Comparison of ENCODE assay signal across 12 cellular contexts in genomic region chr2:96547203-96547641, GRCh38. TPM values are rescaled to one million over a fixed set of nuclear protein-coding genes. Genes with fewer than 3 reads are reported as not detected.
A peak's percentile ranks its signal among the peaks of the same experiment; 100 is the strongest.
DNase-seq lines count a peak whose midpoint lies in the region; ATAC-seq, FAIRE-seq and TF ChIP-seq lines count a peak whose summit lies in the region.
"Had no signal": no experiment of that assay in that cellular context is flagged by ENCODE, and none has a peak within 500 bp of the region (broad histone marks: within the 10 kb centered on the region; RNA-seq: fewer than 3 reads in every experiment).

No MANE protein-coding gene starts in this region.

- no peak overlapping the region for H3K27ac ChIP-seq in CD4-positive, alpha-beta memory T cell (ENCODE audit: low read depth, low read length)
- no peak overlapping the region for H3K27ac ChIP-seq in ovary
- H3K27ac ChIP-seq: uterus had no signal

- peaks cover 37 to 57% (median 48%) of the 10 kb centered on the region in 4 donors for H3K4me1 Mint-ChIP-seq in CD4-positive, alpha-beta memory T cell
- H3K4me1 Mint-ChIP-seq in central memory CD8-positive, alpha-beta T cell, result peaks cover 47% of the 10 kb centered on the region
- H3K4me1 Mint-ChIP-seq in natural killer cell, result peaks cover 59 to 64% of the 10 kb centered on the region in 2 donors

- peaks cover 31 to 59% of the 10 kb centered on the region in 2 donors for H3K36me3 Mint-ChIP-seq in CD4-positive, alpha-beta memory T cell
- peaks cover 53% of the 10 kb centered on the region for H3K36me3 Mint-ChIP-seq in central memory CD8-positive, alpha-beta T cell (ENCODE audit: insufficient read depth)
- H3K36me3 Mint-ChIP-seq in natural killer cell, result no peaks in the 10 kb centered on the region

- TF ChIP-seq POLR2A in GM12891 (IDR thresholded peaks at IDR 0.05; ENCODE audit: low read depth, low read length) (no peak), ovary (IDR thresholded peaks at IDR 0.05) (no peak)

- no peaks in the 10 kb centered on the region for H3K9me3 ChIP-seq in CD4-positive, alpha-beta memory T cell (ENCODE audit: control insufficient read depth in 1 of 2, low read length in 2 of 2)
- no peaks in the 10 kb centered on the region for H3K9me3 ChIP-seq in ovary
- H3K9me3 ChIP-seq: uterus had no signal

- peaks cover 48% of the 10 kb centered on the region for H3K36me3 ChIP-seq in CD4-positive, alpha-beta memory T cell (ENCODE audit: insufficient read depth, low read length)
- H3K36me3 ChIP-seq in ovary, result no peaks in the 10 kb centered on the region
- H3K36me3 ChIP-seq: uterus had no signal

- CTCF ChIA-PET in CD4-positive, alpha-beta memory T cell (lab: Charles Lee; ENCODE audit: partially characterized antibody), result interaction anchor here (1.1 to 1.4 kb wide), 4 partner anchors 8 to 29 kb away, joined by 3 to 6 read pairs (median 3); no protein-coding TSS in a partner anchor

- DNase-seq in CD4-positive, alpha-beta memory T cell, result no peak
- no peak for DNase-seq in HTR-8/SVneo (ENCODE audit: insufficient read length, low spot score)
- DNase-seq in central memory CD8-positive, alpha-beta T cell (ENCODE audit: low spot score in 2 of 2), result no peak
- no peak for DNase-seq in natural killer cell
- DNase-seq in GM12891 (ENCODE audit: insufficient read length, low spot score), result no peak
- DNase-seq in activated gamma-delta T cell treated with Interleukin-2 at 50 U/mL for 16 hours, result no peak
- no peak for DNase-seq in ovary
- DNase-seq: activated CD8-positive, alpha-beta memory T cell treated with anti-CD3 and anti-CD28 coated beads, Interleukin-2, amount 50 U/mL, for 4 hours; NCI-H2171; NK-92 treated with Interleukin-12 subunit alpha and Interleukin-12 subunit beta, amount 100 ng/mL, for 24 hours; uterus had no signal

- POLR2A ChIA-PET in CD4-positive, alpha-beta memory T cell (lab: Charles Lee; ENCODE audit: partially characterized antibody), result interaction anchor here (13.6 kb wide), 1 partner anchor 13 kb away, joined by 320 read pairs; the partner anchor contains the start of gene ARID5A

- no peak for ATAC-seq in central memory CD8-positive, alpha-beta T cell (replicated peaks; ENCODE audit: extremely low read depth, poor library complexity, severe bottlenecking)
- ATAC-seq in natural killer cell, result no peak

- TF ChIP-seq CTCF in natural killer cell (IDR thresholded peaks at IDR 0.05) (no peak), ovary (IDR thresholded peaks at IDR 0.05) (no peak)

- intact Hi-C loops in CD4-positive, alpha-beta memory T cell (cut with micrococcal nuclease), result no loop called here
- intact Hi-C loops in natural killer cell (cut with micrococcal nuclease), result no loop called here
- intact Hi-C loops in ovary (cut with DNase I), result loop anchor here in 1 of 4 donors (10.0 kb wide), 1 partner anchor 218 kb away; the partner anchor contains the start of gene CNNM4

- H3K27ac Mint-ChIP-seq in CD4-positive, alpha-beta memory T cell, result peak overlapping the region; percentile 29 to 81 (median 43)
- H3K27ac Mint-ChIP-seq in central memory CD8-positive, alpha-beta T cell (ENCODE audit: low read depth), result peak overlapping the region; percentile 85
- peak overlapping the region; percentile 36 to 43 for H3K27ac Mint-ChIP-seq in natural killer cell

- no peak overlapping the region for H3K4me3 ChIP-seq in CD4-positive, alpha-beta memory T cell (ENCODE audit: low read length in 2 of 2)
- H3K4me3 ChIP-seq in ovary, result no peak overlapping the region
- H3K4me3 ChIP-seq: uterus had no signal

- peak overlapping the region in 3 of 8 donors; percentile 35 to 69 (median 50) for H3K4me3 Mint-ChIP-seq in CD4-positive, alpha-beta memory T cell
- H3K4me3 Mint-ChIP-seq in central memory CD8-positive, alpha-beta T cell, result peak overlapping the region; percentile 65
- H3K4me3 Mint-ChIP-seq in natural killer cell, result peak overlapping the region; percentile 89

- H3K4me1 ChIP-seq in CD4-positive, alpha-beta memory T cell (ENCODE audit: insufficient read depth, low read length), result peaks cover 58% of the 10 kb centered on the region
- H3K4me1 ChIP-seq in ovary (ENCODE audit: insufficient read depth), result no peaks in the 10 kb centered on the region
- H3K4me1 ChIP-seq: uterus had no signal

- FAIRE-seq in HTR-8/SVneo (lab: Jason Lieb, UNC), result peak; percentile 59
- no peak for FAIRE-seq in GM12891 (lab: Jason Lieb, UNC)
- FAIRE-seq: frontal cortex had no signal

- WGBS in ovary, 3 donors, result 92 to 94% (median 92%) methylated on average over 7 of the region's 7 CpGs

- no peaks in the 10 kb centered on the region for H3K27me3 ChIP-seq in CD4-positive, alpha-beta memory T cell (ENCODE audit: insufficient read depth, low read length)
- no peaks in the 10 kb centered on the region for H3K27me3 ChIP-seq in ovary
- H3K27me3 ChIP-seq: uterus had no signal

- no peak for TF ChIP-seq EP300 in ovary (IDR thresholded peaks at IDR 0.05)

- no peaks in the 10 kb centered on the region for H3K9me3 Mint-ChIP-seq in CD4-positive, alpha-beta memory T cell
- H3K9me3 Mint-ChIP-seq in central memory CD8-positive, alpha-beta T cell, result no peaks in the 10 kb centered on the region
- H3K9me3 Mint-ChIP-seq in natural killer cell, result no peaks in the 10 kb centered on the region

- H3K27me3 Mint-ChIP-seq in CD4-positive, alpha-beta memory T cell, result no peaks in the 10 kb centered on the region
- no peaks in the 10 kb centered on the region for H3K27me3 Mint-ChIP-seq in central memory CD8-positive, alpha-beta T cell
- H3K27me3 Mint-ChIP-seq in natural killer cell (ENCODE audit: low read depth in 2 of 2), result no peaks in the 10 kb centered on the region

TF ChIP-seq in GM12891, 5 proteins besides CTCF, POLR2A, EP300 and RAD21:
- no peak for TF ChIP-seq TAF1 (IDR thresholded peaks at IDR 0.05; ENCODE audit: low read depth, low read length)
- TF ChIP-seq PAX5 (IDR thresholded peaks at IDR 0.05; ENCODE audit: insufficient read depth, low read length, severe bottlenecking), result no peak
- TF ChIP-seq POU2F2 (IDR thresholded peaks at IDR 0.05; ENCODE audit: low read depth, low read length), result no peak
- no peak for TF ChIP-seq POLR2AphosphoS5 (IDR thresholded peaks at IDR 0.05; ENCODE audit: low read depth, low read length)
- TF ChIP-seq SPI1 (IDR thresholded peaks at IDR 0.05; ENCODE audit: low read depth, low read length), result no peak

RNA-seq across cellular contexts. Expression of gene ARID5A, which starts 10.7 kb away (rescaled TPM):
- 10 to 100 TPM; 80.0 to 83.8 TPM for total RNA-seq in CD4-positive, alpha-beta memory T cell
- polyA plus RNA-seq in CD4-positive, alpha-beta memory T cell, result 10 to 100 TPM; 31.4 to 69.6 TPM
- total RNA-seq in natural killer cell (100 to 1,000 TPM in 2 of 3 donors, 10 to 100 TPM in 1; 90.9 to 117 (median 114) TPM), ovary (10 to 100 TPM; 11.7 to 46.1 (median 17.1) TPM)
- 54.4 TPM for polyA plus RNA-seq in GM12891 (2012; ENCODE audit: low read depth, missing spikeins)
- polyA plus RNA-seq in ovary, result 10 to 100 TPM in 1 of 2 donors, 1 to 10 TPM in 1; 1.5 to 24.4 TPM

RNA-seq across cellular contexts. Expression of gene NEURL3, which starts 42.1 kb away (rescaled TPM):
- under 1 TPM in 1 of 2 experiments, not detected in 1; 0.22 TPM for total RNA-seq in CD4-positive, alpha-beta memory T cell
- not detected for polyA plus RNA-seq in CD4-positive, alpha-beta memory T cell
- not detected for total RNA-seq in natural killer cell
- polyA plus RNA-seq in GM12891 (2012; ENCODE audit: low read depth, missing spikeins), result 0.60 TPM
- total RNA-seq in ovary, result not detected
- polyA plus RNA-seq in ovary, result under 1 TPM in 1 of 2 donors, not detected in 1; 0.06 TPM
- total RNA-seq: frontal cortex, uterus had no signal
